In genomic region chr7:156219307-156220077, GRCh38 we compare ENCODE assay signal across 20 cellular contexts.
DNase-seq lines count a peak whose midpoint lies in the region; ATAC-seq, FAIRE-seq and TF ChIP-seq lines count a peak whose summit lies in the region.
"Had no signal": no experiment of that assay in that cellular context is flagged by ENCODE, and none has a peak within 500 bp of the region (broad histone marks: within the 10 kb centered on the region; RNA-seq: fewer than 3 reads in every experiment).

No MANE protein-coding gene starts in this region.

- H3K4me3 ChIP-seq in right atrium auricular region (no peak overlapping the region), GM12878 (no peak overlapping the region), vagina (no peak overlapping the region), lower lobe of right lung (no peak overlapping the region)
- H3K4me3 ChIP-seq: A549 had no signal

- H3K27me3 ChIP-seq in right atrium auricular region (no peaks in the 10 kb centered on the region), GM12878 (replicated peaks in 1 of 2; ENCODE audit: control insufficient read depth in 2 of 2, insufficient read depth in 2 of 2, low read length in 1 of 2) (peaks cover 0 to 2% of the 10 kb centered on the region in 2 experiments; a peak in 2 of 4 replicates), vagina (no peaks in the 10 kb centered on the region), lower lobe of right lung (ENCODE audit: low read depth) (peaks cover 8% of the 10 kb centered on the region)

- H3K9me3 ChIP-seq in right atrium auricular region, result peaks cover 0 to 4% of the 10 kb centered on the region in 2 donors
- H3K9me3 ChIP-seq in GM12878 (replicated peaks; ENCODE audit: control insufficient read depth, insufficient read depth, low read length), result no peaks in the 10 kb centered on the region; the same call in 2 of the 3 replicates
- H3K9me3 ChIP-seq in vagina, result no peaks in the 10 kb centered on the region
- H3K9me3 ChIP-seq in lower lobe of right lung, result no peaks in the 10 kb centered on the region
- H3K9me3 ChIP-seq: A549 had no signal

- TF ChIP-seq CTCF in right atrium auricular region (IDR thresholded peaks at IDR 0.05), result no peak
- TF ChIP-seq CTCF in GM12878 (IDR thresholded peaks at IDR 0.05 in 2 of 3, conservative IDR thresholded peaks at IDR 0.05 in 1 of 3; ENCODE audit: control insufficient read depth in 2 of 3, extremely low read depth in 1 of 3, insufficient read depth in 1 of 3, low read depth in 3 of 3, low read length in 3 of 3), result no peak
- TF ChIP-seq CTCF in vagina (IDR thresholded peaks at IDR 0.05), result no peak
- no peak for TF ChIP-seq CTCF in lower lobe of right lung (IDR thresholded peaks at IDR 0.05)

- no peak overlapping the region for H3K9ac ChIP-seq in GM12878 (ENCODE audit: control insufficient read depth, insufficient read depth, low read length)

- H3K79me2 ChIP-seq in GM12878 (ENCODE audit: control insufficient read depth, insufficient read depth, low read length), result no peaks in the 10 kb centered on the region

- BruUV-seq in GM12878 (replicated peaks; lab: Mats Ljungman, UMichigan), result no TSS peak

- H3K36me3 ChIP-seq in right atrium auricular region, result no peaks in the 10 kb centered on the region
- no peaks in the 10 kb centered on the region for H3K36me3 ChIP-seq in GM12878 (ENCODE audit: control insufficient read depth in 2 of 2, insufficient read depth in 2 of 2, low read length in 1 of 2)
- H3K36me3 ChIP-seq in vagina, result no peaks in the 10 kb centered on the region
- no peaks in the 10 kb centered on the region for H3K36me3 ChIP-seq in lower lobe of right lung

- POLR2A ChIA-PET in GM12878 (lab: Charles Lee), result no interaction called here

- no peak overlapping the region for H2AFZ ChIP-seq in GM12878 (ENCODE audit: control insufficient read depth, low read depth, low read length)

- in situ Hi-C loops in GM12878 (cut with MboI), result no loop called here

- WGBS in GM12878 (ENCODE audit: insufficient coverage, insufficient replicate concordance, low lambda C conversion rate, missing lambda C conversion rate), result 23% methylated on average over 18 of the region's 18 CpGs

- DNase-seq in right atrium auricular region (ENCODE audit: low spot score) (peak; percentile 46), left cardiac atrium (no peak), GM12878 (ENCODE audit: low read depth, low spot score) (no peak), islet precursor cell (peak; percentile 30), vagina (ENCODE audit: extremely low spot score in 2 of 2) (peak; percentile 58 to 79), lower lobe of right lung (no peak)
- DNase-seq in stimulated activated naive CD8-positive, alpha-beta T cell treated with anti-CD3 and anti-CD28 coated beads, Interleukin-15, Interleukin-2, amounts not matched to agents 100 U/mL and 50 U/mL, for 24 hours, result no peak
- DNase-seq: CD4-positive, alpha-beta memory T cell; GF-D8; GOT3; KG1; MV-4-11; NCI-H187 treated with DMSO at 0.1 percent for 48 hours; NCI-H2227 treated with DMSO at 0.1 percent for 48 hours; NCI-H524; NCI-H82; OCI-M1; Right ventricle myocardium superior had no signal

- no peak for FAIRE-seq in GM12878 (lab: Jason Lieb, UNC)
- FAIRE-seq: A549 had no signal

- no peak overlapping the region for H3K27ac ChIP-seq in right atrium auricular region
- no peak overlapping the region for H3K27ac ChIP-seq in GM12878 (ENCODE audit: control insufficient read depth, insufficient read depth)
- no peak overlapping the region for H3K27ac ChIP-seq in vagina
- H3K27ac ChIP-seq in lower lobe of right lung, result no peak overlapping the region
- H3K27ac ChIP-seq: A549 had no signal

- no peak for ATAC-seq in left cardiac atrium
- peak; percentile 61 for ATAC-seq in GM12878
- ATAC-seq in HG02884 (IDR thresholded peaks at IDR 0.05; ENCODE audit: unreplicated experiment), result no peak
- ATAC-seq in lower lobe of right lung, result no peak
- ATAC-seq in stimulated activated naive CD8-positive, alpha-beta T cell treated with anti-CD3 and anti-CD28 coated beads, Interleukin-15, Interleukin-2, amounts not matched to agents 100 U/mL and 50 U/mL, for 24 hours, result no peak

- no peak overlapping the region for H3K4me2 ChIP-seq in GM12878 (ENCODE audit: control insufficient read depth, insufficient read depth)
- H3K4me2 ChIP-seq: A549 had no signal

- TF ChIP-seq POLR2A in GM12878 (IDR thresholded peaks at IDR 0.05; ENCODE audit: low read depth, low read length) (no peak), vagina (IDR thresholded peaks at IDR 0.05) (no peak)

- RAD21 ChIA-PET in GM12878 (lab: Charles Lee; ENCODE audit: unreplicated experiment), result no interaction called here

- CTCF ChIA-PET in GM12878 (lab: Yijun Ruan, JAX), result no interaction called here

- TF ChIP-seq EP300 in GM12878 (IDR thresholded peaks at IDR 0.05; ENCODE audit: borderline replicate concordance in 1 of 2, control insufficient read depth in 1 of 2, low read depth in 2 of 2, low read length in 2 of 2), result no peak

- no peak for TF ChIP-seq RAD21 in GM12878 (IDR thresholded peaks at IDR 0.05; ENCODE audit: insufficient read depth, low read depth, low read length)

- SMC1A ChIA-PET in GM12878 (lab: Charles Lee; ENCODE audit: uncharacterized antibody, unreplicated experiment), result interaction anchor here (1.0 to 1.2 kb wide), 3 partner anchors 23 to 29 kb away, joined by 3 read pairs; no protein-coding TSS in a partner anchor

- H3K4me1 ChIP-seq in right atrium auricular region, result no peaks in the 10 kb centered on the region
- H3K4me1 ChIP-seq in GM12878 (ENCODE audit: control insufficient read depth, insufficient read depth, low read length), result no peaks in the 10 kb centered on the region
- no peaks in the 10 kb centered on the region for H3K4me1 ChIP-seq in vagina
- no peaks in the 10 kb centered on the region for H3K4me1 ChIP-seq in lower lobe of right lung
- H3K4me1 ChIP-seq: A549 had no signal

- no peaks in the 10 kb centered on the region for H4K20me1 ChIP-seq in GM12878 (ENCODE audit: control insufficient read depth, insufficient read depth)

- intact Hi-C loops in left cardiac atrium (cut with DNase I), result no loop called here
- intact Hi-C loops in GM12878 (cut with micrococcal nuclease; ENCODE audit: unreplicated experiment), result no loop called here
- intact Hi-C loops in vagina (cut with DNase I), result no loop called here
- intact Hi-C loops in lower lobe of right lung (cut with DNase I), result no loop called here

TF ChIP-seq in GM12878, 131 proteins besides CTCF, POLR2A, EP300 and RAD21:
- TF ChIP-seq MEF2B (IDR thresholded peaks at IDR 0.05; ENCODE audit: partially characterized antibody, poor library complexity, severe bottlenecking) (peak; percentile 41), POLR2AphosphoS2 (IDR thresholded peaks at IDR 0.05; ENCODE audit: low read depth, low read length) (no peak), NFXL1 (IDR thresholded peaks at IDR 0.05; ENCODE audit: borderline replicate concordance) (peak; percentile 11; the same call in 1 of the 2 replicates), CEBPB (IDR thresholded peaks at IDR 0.05; ENCODE audit: borderline replicate concordance in 1 of 2, low read depth in 2 of 2, low read length in 2 of 2) (no peak), BMI1 (IDR thresholded peaks at IDR 0.05; ENCODE audit: borderline replicate concordance) (no peak)

Comparison
In these comparisons a context has a peak if more than half of its experiments do, and no peak if none do; other contexts are left out.
1. DNase-seq: peak in right atrium auricular region (single experiment), islet precursor cell (single experiment) and vagina (2 of 2); none in left cardiac atrium (single experiment), GM12878 (single experiment), lower lobe of right lung (single experiment) and stimulated activated naive CD8-positive, alpha-beta T cell treated with anti-CD3 and anti-CD28 coated beads, Interleukin-15, Interleukin-2, amounts not matched to agents 100 U/mL and 50 U/mL, for 24 hours (single experiment).